ENCODE assay signal across 1 cellular context in the genomic region with DNA sequence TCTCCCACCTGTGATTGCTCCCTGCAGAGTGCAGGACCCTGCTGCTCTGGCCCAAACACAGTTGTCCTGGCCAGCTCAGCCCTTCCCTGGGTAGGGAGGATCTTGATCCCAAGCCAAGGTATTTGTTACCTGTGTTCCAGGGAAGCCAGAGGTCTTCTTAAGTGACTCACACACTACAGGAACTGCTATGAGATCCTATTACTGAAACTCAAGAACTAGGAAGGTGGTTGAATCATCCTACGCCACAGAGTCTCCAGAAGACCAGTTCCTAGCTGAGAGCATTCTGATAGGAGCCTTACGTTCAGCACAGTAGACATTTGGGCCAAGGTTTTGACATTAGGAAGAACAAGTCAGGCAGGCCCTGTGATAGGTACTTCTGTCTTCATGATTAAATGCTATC.
TF ChIP-seq lines count a peak whose summit lies in the region.

No MANE protein-coding gene starts in this region.

TF ChIP-seq in K562, 482 proteins besides CTCF, POLR2A, EP300 and RAD21:
- no peak for TF ChIP-seq SLC30A9 (CRISPR knock-in tag; IDR thresholded peaks at IDR 0.05)
- no peak for TF ChIP-seq CEBPG (CRISPR knock-in tag; IDR thresholded peaks at IDR 0.05)
- TF ChIP-seq CEBPG (tag; conservative IDR thresholded peaks at IDR 0.05 in 1 of 2, IDR thresholded peaks at IDR 0.05 in 1 of 2), result no peak
- TF ChIP-seq ZNF583 (CRISPR knock-in tag; IDR thresholded peaks at IDR 0.05), result no peak
- TF ChIP-seq SMARCC2 (IDR thresholded peaks at IDR 0.05; ENCODE audit: low read depth), result no peak
- no peak for TF ChIP-seq SNRNP70 (optimal IDR thresholded peaks at IDR 0.05; ENCODE audit: low read depth, low read length)
- TF ChIP-seq RBBP5 (IDR thresholded peaks at IDR 0.05; ENCODE audit: borderline replicate concordance, insufficient read depth, low read length, poor library complexity, severe bottlenecking), result no peak
- TF ChIP-seq ATF6 (CRISPR knock-in tag; IDR thresholded peaks at IDR 0.05), result no peak
- TF ChIP-seq NCOA4 (IDR thresholded peaks at IDR 0.05; ENCODE audit: partially characterized antibody), result no peak
- TF ChIP-seq NONO (IDR thresholded peaks at IDR 0.05; ENCODE audit: low read depth in 2 of 2, low read length in 1 of 2), result no peak
- TF ChIP-seq, protein P1, sequence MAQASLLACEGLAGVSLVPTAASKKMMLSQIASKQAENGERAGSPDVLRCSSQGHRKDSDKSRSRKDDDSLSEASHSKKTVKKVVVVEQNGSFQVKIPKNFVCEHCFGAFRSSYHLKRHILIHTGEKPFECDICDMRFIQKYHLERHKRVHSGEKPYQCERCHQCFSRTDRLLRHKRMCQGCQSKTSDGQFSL (CRISPR knock-in tag; IDR thresholded peaks at IDR 0.05), result no peak
- TF ChIP-seq, protein P1 (tag; IDR thresholded peaks at IDR 0.05), result no peak
- TF ChIP-seq NCOR1 (IDR thresholded peaks at IDR 0.05), result no peak
- TF ChIP-seq PTRF (tag; IDR thresholded peaks at IDR 0.05), result no peak
- no peak for TF ChIP-seq SPI1 (IDR thresholded peaks at IDR 0.05; ENCODE audit: borderline replicate concordance, low read depth, low read length)
